In the genomic region with DNA sequence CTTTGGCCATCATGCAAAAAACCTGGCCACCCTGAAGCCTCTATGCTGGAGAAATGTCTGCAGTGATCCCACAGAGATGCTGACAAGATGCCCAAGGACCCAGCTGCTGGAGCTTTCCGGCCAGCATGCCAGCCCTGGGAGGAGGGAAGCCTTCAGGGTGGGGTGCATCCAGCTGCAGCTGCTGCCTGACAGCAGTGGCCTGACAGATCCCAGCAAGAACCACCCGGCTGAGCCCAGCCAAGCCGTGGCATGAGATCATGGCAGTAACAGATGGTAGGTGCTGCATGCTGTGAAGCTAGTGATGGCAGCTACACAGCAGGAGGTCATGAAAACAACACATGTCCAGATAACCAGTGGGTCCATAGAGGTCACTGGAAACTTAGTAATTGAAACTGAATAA, we compare ENCODE assay signal across 1 cellular context.
TF ChIP-seq lines count a peak whose summit lies in the region.

No MANE protein-coding gene starts in this region.

TF ChIP-seq in GM23338, 12 proteins besides CTCF, POLR2A, EP300 and RAD21 (continued from another document):
- TF ChIP-seq, protein P1, sequence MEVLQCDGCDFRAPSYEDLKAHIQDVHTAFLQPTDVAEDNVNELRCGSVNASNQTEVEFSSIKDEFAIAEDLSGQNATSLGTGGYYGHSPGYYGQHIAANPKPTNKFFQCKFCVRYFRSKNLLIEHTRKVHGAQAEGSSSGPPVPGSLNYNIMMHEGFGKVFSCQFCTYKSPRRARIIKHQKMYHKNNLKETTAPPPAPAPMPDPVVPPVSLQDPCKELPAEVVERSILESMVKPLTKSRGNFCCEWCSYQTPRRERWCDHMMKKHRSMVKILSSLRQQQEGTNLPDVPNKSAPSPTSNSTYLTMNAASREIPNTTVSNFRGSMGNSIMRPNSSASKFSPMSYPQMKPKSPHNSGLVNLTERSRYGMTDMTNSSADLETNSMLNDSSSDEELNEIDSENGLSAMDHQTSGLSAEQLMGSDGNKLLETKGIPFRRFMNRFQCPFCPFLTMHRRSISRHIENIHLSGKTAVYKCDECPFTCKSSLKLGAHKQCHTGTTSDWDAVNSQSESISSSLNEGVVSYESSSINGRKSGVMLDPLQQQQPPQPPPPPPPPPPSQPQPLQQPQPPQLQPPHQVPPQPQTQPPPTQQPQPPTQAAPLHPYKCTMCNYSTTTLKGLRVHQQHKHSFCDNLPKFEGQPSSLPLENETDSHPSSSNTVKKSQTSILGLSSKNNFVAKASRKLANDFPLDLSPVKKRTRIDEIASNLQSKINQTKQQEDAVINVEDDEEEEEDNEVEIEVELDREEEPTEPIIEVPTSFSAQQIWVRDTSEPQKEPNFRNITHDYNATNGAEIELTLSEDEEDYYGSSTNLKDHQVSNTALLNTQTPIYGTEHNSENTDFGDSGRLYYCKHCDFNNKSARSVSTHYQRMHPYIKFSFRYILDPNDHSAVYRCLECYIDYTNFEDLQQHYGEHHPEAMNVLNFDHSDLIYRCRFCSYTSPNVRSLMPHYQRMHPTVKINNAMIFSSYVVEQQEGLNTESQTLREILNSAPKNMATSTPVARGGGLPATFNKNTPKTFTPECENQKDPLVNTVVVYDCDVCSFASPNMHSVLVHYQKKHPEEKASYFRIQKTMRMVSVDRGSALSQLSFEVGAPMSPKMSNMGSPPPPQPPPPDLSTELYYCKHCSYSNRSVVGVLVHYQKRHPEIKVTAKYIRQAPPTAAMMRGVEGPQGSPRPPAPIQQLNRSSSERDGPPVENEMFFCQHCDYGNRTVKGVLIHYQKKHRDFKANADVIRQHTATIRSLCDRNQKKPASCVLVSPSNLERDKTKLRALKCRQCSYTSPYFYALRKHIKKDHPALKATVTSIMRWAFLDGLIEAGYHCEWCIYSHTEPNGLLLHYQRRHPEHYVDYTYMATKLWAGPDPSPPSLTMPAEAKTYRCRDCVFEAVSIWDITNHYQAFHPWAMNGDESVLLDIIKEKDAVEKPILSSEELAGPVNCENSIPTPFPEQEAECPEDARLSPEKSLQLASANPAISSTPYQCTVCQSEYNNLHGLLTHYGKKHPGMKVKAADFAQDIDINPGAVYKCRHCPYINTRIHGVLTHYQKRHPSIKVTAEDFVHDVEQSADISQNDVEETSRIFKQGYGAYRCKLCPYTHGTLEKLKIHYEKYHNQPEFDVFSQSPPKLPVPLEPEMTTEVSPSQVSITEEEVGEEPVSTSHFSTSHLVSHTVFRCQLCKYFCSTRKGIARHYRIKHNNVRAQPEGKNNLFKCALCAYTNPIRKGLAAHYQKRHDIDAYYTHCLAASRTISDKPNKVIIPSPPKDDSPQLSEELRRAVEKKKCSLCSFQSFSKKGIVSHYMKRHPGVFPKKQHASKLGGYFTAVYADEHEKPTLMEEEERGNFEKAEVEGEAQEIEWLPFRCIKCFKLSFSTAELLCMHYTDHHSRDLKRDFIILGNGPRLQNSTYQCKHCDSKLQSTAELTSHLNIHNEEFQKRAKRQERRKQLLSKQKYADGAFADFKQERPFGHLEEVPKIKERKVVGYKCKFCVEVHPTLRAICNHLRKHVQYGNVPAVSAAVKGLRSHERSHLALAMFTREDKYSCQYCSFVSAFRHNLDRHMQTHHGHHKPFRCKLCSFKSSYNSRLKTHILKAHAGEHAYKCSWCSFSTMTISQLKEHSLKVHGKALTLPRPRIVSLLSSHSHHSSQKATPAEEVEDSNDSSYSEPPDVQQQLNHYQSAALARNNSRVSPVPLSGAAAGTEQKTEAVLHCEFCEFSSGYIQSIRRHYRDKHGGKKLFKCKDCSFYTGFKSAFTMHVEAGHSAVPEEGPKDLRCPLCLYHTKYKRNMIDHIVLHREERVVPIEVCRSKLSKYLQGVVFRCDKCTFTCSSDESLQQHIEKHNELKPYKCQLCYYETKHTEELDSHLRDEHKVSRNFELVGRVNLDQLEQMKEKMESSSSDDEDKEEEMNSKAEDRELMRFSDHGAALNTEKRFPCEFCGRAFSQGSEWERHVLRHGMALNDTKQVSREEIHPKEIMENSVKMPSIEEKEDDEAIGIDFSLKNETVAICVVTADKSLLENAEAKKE (CRISPR knock-in tag; IDR thresholded peaks at IDR 0.05): no peak
- TF ChIP-seq EZH2 (IDR thresholded peaks at IDR 0.05; ENCODE audit: low read depth, unreplicated experiment) (no peak), CREB1 (CRISPR knock-in tag; IDR thresholded peaks at IDR 0.05; ENCODE audit: low read depth) (no peak)
TF ChIP-seq in GM23338: peak in this region for 1.
